Comparison of ENCODE assay signal across 20 cellular contexts in the genomic region with DNA sequence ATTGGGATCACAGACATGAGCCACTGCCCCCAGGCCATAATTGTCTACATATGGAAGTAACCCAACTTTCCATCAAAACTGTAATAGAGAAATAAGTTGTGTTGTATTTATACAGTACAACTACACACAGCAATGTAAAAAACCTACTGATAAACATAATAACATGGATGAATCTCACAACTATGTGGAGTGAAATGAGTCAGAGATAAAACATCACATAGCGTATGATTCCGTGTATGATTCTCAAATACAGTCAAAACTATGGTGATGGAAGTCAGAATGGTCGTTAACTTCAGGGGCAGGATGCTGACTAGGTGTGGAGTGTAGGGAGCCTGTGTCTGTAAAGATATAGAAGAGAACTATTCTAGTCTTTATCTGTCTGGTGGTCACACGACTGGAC.
"Had no signal": no experiment of that assay in that cellular context is flagged by ENCODE, and none has a peak within 500 bp of the region (broad histone marks: within the 10 kb centered on the region; RNA-seq: fewer than 3 reads in every experiment).

No MANE protein-coding gene starts in this region.

- H3K27ac ChIP-seq: gastroesophageal sphincter, pancreas, psoas muscle, right atrium auricular region, upper lobe of right lung had no signal

- H3K9me3 ChIP-seq: gastroesophageal sphincter, pancreas, psoas muscle, right atrium auricular region, upper lobe of right lung had no signal

- H3K4me1 ChIP-seq: gastroesophageal sphincter, pancreas, psoas muscle, upper lobe of right lung had no signal

- H3K27me3 ChIP-seq: gastroesophageal sphincter, pancreas, right atrium auricular region, upper lobe of right lung had no signal

- H3K36me3 ChIP-seq: gastroesophageal sphincter, pancreas, right atrium auricular region, upper lobe of right lung had no signal

- DNase-seq: activated CD4-positive, alpha-beta memory T cell treated with anti-CD3 and anti-CD28 coated beads, Interleukin-2, amount 10 ng/mL, durations not matched to agents 7 days and 5 days; activated CD4-positive, alpha-beta T cell treated with anti-CD3 and anti-CD28 coated beads for 48 hours; activated CD4-positive, CD25-positive, alpha-beta regulatory T cell; activated effector memory CD4-positive, alpha-beta T cell treated with anti-CD3 and anti-CD28 coated beads, Interleukin-2, amount 50 U/mL, for 16 hours; activated naive CD4-positive, alpha-beta T cell treated with anti-CD3 and anti-CD28 coated beads, Interleukin-2, amount 50 U/mL, for 16 hours; activated naive CD8-positive, alpha-beta T cell treated with anti-CD3 and anti-CD28 coated beads, Interleukin-2, amount 50 U/mL, for 24 hours; activated T-cell treated with anti-CD3 and anti-CD28 coated beads, Interleukin-2, amount 50 U/mL, for 72 hours; central memory CD4-positive, alpha-beta T cell; effector memory CD8-positive, alpha-beta T cell; head of caudate nucleus; hypothalamus; left cardiac atrium; pancreas; psoas muscle; stimulated activated CD4-positive, alpha-beta T cell treated with anti-CD3 and anti-CD28 coated beads, Interleukin-4, amount 100 ng/mL, for 24 hours; stimulated activated naive CD8-positive, alpha-beta T cell treated with anti-CD3 and anti-CD28 coated beads, Interleukin-15, Interleukin-2, amounts not matched to agents 100 U/mL and 50 U/mL, for 24 hours; T-helper 17 cell; upper lobe of right lung had no signal

- H3K4me3 ChIP-seq: gastroesophageal sphincter, pancreas, psoas muscle, right atrium auricular region, upper lobe of right lung had no signal
